ENCODE assay signal across 14 cellular contexts in the genomic region with DNA sequence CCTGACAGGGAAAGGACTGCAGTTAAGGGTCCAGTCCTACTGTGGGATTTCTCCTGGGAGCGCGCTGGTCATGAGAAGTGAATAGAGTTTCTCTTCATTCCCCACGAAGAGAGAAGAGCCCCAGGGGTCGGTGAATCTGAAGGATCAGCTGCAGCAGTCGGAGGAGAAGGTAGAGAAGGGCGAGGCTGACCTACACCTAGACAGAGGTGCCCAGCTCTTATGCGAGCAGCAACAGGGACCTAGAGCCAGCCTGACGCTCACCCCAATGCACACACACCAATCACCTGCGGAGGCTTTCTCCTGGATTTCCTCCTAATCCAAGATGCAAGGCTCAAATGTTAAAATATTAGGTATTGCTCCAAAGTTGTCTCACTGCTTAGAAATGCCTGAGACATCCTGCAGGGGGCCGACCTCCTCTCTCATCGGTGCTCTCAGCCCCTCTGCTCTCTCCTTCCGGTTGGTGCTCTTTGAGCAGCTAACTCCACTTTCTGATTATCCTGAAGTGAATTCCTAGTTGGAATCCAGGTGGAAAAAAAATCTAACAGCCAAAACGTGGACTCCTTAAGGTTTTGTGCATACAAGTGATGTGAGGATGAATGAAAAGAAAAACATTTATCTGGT.
A peak's percentile ranks its signal among the peaks of the same experiment; 100 is the strongest.
DNase-seq lines count a peak whose midpoint lies in the region; ATAC-seq and TF ChIP-seq lines count a peak whose summit lies in the region.
"Had no signal": no experiment of that assay in that cellular context is flagged by ENCODE, and none has a peak within 500 bp of the region (broad histone marks: within the 10 kb centered on the region; RNA-seq: fewer than 3 reads in every experiment).

No MANE protein-coding gene starts in this region.

- no peaks in the 10 kb centered on the region for H3K9me3 ChIP-seq in SU-DHL-6 (ENCODE audit: insufficient read depth, low read length)
- H3K9me3 ChIP-seq: Peyer's patch had no signal

- H3K4me3 Mint-ChIP-seq in HFFc6 = no peak overlapping the region
- H3K4me3 Mint-ChIP-seq: activated B cell treated with CpG ODN at 0.5 μM for 24 hours had no signal

- H3K36me3 Mint-ChIP-seq in HFFc6 (ENCODE audit: low read depth) = peaks cover 5% of the 10 kb centered on the region

- TF ChIP-seq CTCF in HFFc6 (IDR thresholded peaks at IDR 0.05) (peak; percentile 54; the same call in 1 of the 2 replicates), SU-DHL-6 (IDR thresholded peaks at IDR 0.05; ENCODE audit: insufficient read depth, low read length, poor library complexity, severe bottlenecking) (peak; percentile 56)

- no peaks in the 10 kb centered on the region for H3K27me3 ChIP-seq in SU-DHL-6 (ENCODE audit: low read length)
- H3K27me3 ChIP-seq: Peyer's patch had no signal

- peak overlapping the region; percentile 5; the same call in 1 of the 2 replicates for H3K9ac ChIP-seq in SU-DHL-6 (ENCODE audit: low read length)

- no peaks in the 10 kb centered on the region for H3K27me3 Mint-ChIP-seq in HFFc6 (ENCODE audit: insufficient read depth)
- H3K27me3 Mint-ChIP-seq: activated B cell treated with CpG ODN at 0.5 μM for 24 hours had no signal

- H2AFZ ChIP-seq in SU-DHL-6 (ENCODE audit: low read depth, low read length, severe bottlenecking) = peak overlapping the region; percentile 23

- H3K4me2 ChIP-seq in SU-DHL-6 (ENCODE audit: low read depth, low read length, poor library complexity, severe bottlenecking) = peak overlapping the region; percentile 52

- peak overlapping the region; percentile 27 for H3K4me3 ChIP-seq in SU-DHL-6 (ENCODE audit: insufficient read depth, low read length, poor library complexity, severe bottlenecking)
- H3K4me3 ChIP-seq: Peyer's patch, skin epidermis had no signal

- H3K4me1 Mint-ChIP-seq in HFFc6 (ENCODE audit: low read depth) = peaks cover 10% of the 10 kb centered on the region

- DNase-seq in D341Med (ENCODE audit: low spot score) (peak; percentile 30), HFFc6 (no peak), hepatic stellate cell (ENCODE audit: low spot score) (peak; percentile 2), HCEC 1CT (no peak), NCI-H146 (lab: John Stamatoyannopoulos, UW) (no peak), HUDEP-2 (lab: John Stamatoyannopoulos, UW; ENCODE audit: unreplicated experiment in 76 of 76) (no peak)
- DNase-seq: activated B cell treated with CpG ODN at 0.5 μM for 24 hours, activated gamma-delta T cell, dermis blood vessel endothelial cell, NCI-H1417 treated with DMSO at 0.1 percent for 48 hours, Peyer's patch had no signal

- no peak for ATAC-seq in HG03442 (IDR thresholded peaks at IDR 0.05; ENCODE audit: unreplicated experiment)

- H3K27ac Mint-ChIP-seq in HFFc6 = no peak overlapping the region
- H3K27ac Mint-ChIP-seq: activated B cell treated with CpG ODN at 0.5 μM for 24 hours had no signal

- H3K36me3 ChIP-seq in SU-DHL-6 (ENCODE audit: low read length) = no peaks in the 10 kb centered on the region
- H3K36me3 ChIP-seq: Peyer's patch had no signal

- H3K9me3 Mint-ChIP-seq in HFFc6 = no peaks in the 10 kb centered on the region
- H3K9me3 Mint-ChIP-seq: activated B cell treated with CpG ODN at 0.5 μM for 24 hours had no signal

- no peaks in the 10 kb centered on the region for H3K9me2 ChIP-seq in SU-DHL-6 (replicated peaks; ENCODE audit: insufficient read depth, low read length)

- peak overlapping the region; percentile 83 for H3K27ac ChIP-seq in SU-DHL-6 (ENCODE audit: low read depth, low read length)
- H3K27ac ChIP-seq: Peyer's patch, skin epidermis had no signal

- peaks cover 25% of the 10 kb centered on the region for H3F3A ChIP-seq in SU-DHL-6 (ENCODE audit: insufficient read depth)

- no peaks in the 10 kb centered on the region for H4K20me1 ChIP-seq in SU-DHL-6 (ENCODE audit: low read depth, low read length)

- H3K79me2 ChIP-seq in SU-DHL-6 (ENCODE audit: insufficient read depth, low read length) = no peaks in the 10 kb centered on the region

Comparison
In these comparisons a context has a peak if more than half of its experiments do, and no peak if none do; other contexts are left out.
1. DNase-seq: peak in D341Med (single experiment) and hepatic stellate cell (single experiment); none in HFFc6 (single experiment), HCEC 1CT (single experiment), NCI-H146 (single experiment) and HUDEP-2 (0 of 76).